In the genomic region with DNA sequence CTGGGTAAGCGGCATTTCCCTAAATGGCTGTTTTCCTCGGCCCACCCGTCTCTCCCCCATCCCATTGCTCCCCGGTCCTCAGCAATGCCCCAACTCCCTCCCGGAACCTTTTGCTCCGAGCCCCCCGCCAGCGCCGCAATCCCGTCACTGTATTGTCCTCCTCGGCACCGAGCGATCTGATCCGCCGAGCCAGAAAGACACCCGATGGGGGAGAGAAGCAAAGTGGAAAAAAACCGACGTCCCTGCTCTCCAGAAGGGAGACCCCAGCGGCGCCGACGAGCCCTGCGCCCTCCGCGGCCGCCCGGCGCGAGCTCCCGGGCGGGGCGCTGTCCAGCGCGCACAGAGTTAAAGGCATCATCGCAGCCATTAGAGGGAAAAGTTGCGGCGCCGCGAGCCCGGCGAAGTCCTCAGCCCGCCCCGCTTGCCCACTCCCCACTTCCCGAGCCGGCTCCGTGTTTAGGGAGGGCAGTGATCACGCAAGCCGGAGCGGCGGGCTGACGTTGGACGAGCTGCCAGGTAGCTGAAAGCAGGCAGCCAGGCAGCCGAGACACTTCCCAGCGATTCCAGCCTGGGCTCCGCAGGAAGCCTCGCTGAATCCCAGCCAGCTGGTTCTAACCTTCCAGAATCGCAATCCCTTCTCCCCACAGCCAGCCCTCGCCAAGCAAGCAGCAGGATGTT, we compare ENCODE assay signal across 11 cellular contexts. TPM values are rescaled to one million over a fixed set of nuclear protein-coding genes. Genes with fewer than 3 reads are reported as not detected.
DNase-seq lines count a peak whose midpoint lies in the region; ATAC-seq, FAIRE-seq and TF ChIP-seq lines count a peak whose summit lies in the region.
"Had no signal": no experiment of that assay in that cellular context is flagged by ENCODE, and none has a peak within 500 bp of the region (broad histone marks: within the 10 kb centered on the region; RNA-seq: fewer than 3 reads in every experiment).

Gene VSTM2A (plus strand): TSS at position 435 of the 678 bp plus-strand sequence. CDS start 356 bp downstream, outside the sequence.

- H3K9me3 Mint-ChIP-seq in natural killer cell: peaks cover 3 to 8% of the 10 kb centered on the region in 2 donors

- TF ChIP-seq POLR2A in ovary (IDR thresholded peaks at IDR 0.05): no peak

- H3K4me3 Mint-ChIP-seq in natural killer cell: no peak within 1 kb of the TSS

- H3K36me3 ChIP-seq in ovary (no peaks in the 10 kb centered on the region), SJCRH30 (no peaks in the 10 kb centered on the region; the same call in 1 of the 2 replicates)

- no peaks in the 10 kb centered on the region for H3K4me1 Mint-ChIP-seq in natural killer cell

- no peak for FAIRE-seq in frontal cortex (lab: Jason Lieb, UNC)

- DNase-seq in DMS79 treated with DMSO at 0.1 percent for 48 hours (lab: John Stamatoyannopoulos, UW) (peak; percentile 79), NCI-H82 (lab: John Stamatoyannopoulos, UW) (peak; percentile 81), frontal cortex (ENCODE audit: low spot score in 2 of 2) (peak; percentile 37 to 41), ovary (peak in 2 of 5 donors; percentile 18 to 42), natural killer cell (no peak), SJCRH30 (no peak), dermis blood vessel endothelial cell (no peak)
- DNase-seq: EL, T-helper 9 cell had no signal

- TF ChIP-seq EP300 in ovary (IDR thresholded peaks at IDR 0.05): no peak

- intact Hi-C loops in ovary (cut with DNase I) (no loop called here), natural killer cell (cut with micrococcal nuclease) (no loop called here)

- H3K27me3 Mint-ChIP-seq in natural killer cell (ENCODE audit: low read depth in 2 of 2): peaks cover 23 to 28% of the 10 kb centered on the region in 2 donors

- H3K27ac ChIP-seq in ovary (no peak within 1 kb of the TSS), SJCRH30 (no peak within 1 kb of the TSS)
- H3K27ac ChIP-seq: epithelial cell of prostate had no signal

- no peak for ATAC-seq in natural killer cell
- no peak for ATAC-seq in GM21737 (IDR thresholded peaks at IDR 0.05; ENCODE audit: unreplicated experiment)

- WGBS in ovary, 3 donors: 1% methylated on average over 56 to 58 of the region's 58 CpGs

- H3K27ac Mint-ChIP-seq in natural killer cell: no peak within 1 kb of the TSS

- TF ChIP-seq CTCF in ovary (IDR thresholded peaks at IDR 0.05) (no peak), natural killer cell (IDR thresholded peaks at IDR 0.05) (no peak)

- peaks cover 18% of the 10 kb centered on the region for H3K36me3 Mint-ChIP-seq in natural killer cell

- H3K9me3 ChIP-seq in ovary: no peaks in the 10 kb centered on the region
- H3K9me3 ChIP-seq in SJCRH30 (replicated peaks): no peaks in the 10 kb centered on the region

- H3K4me3 ChIP-seq in ovary: peak within 1 kb of the TSS; percentile 18
- H3K4me3 ChIP-seq in SJCRH30: no peak within 1 kb of the TSS

- H3K4me1 ChIP-seq in ovary (ENCODE audit: insufficient read depth): peaks cover 5% of the 10 kb centered on the region
- H3K4me1 ChIP-seq in SJCRH30: no peaks in the 10 kb centered on the region

- no peaks in the 10 kb centered on the region for H3K27me3 ChIP-seq in ovary
- H3K27me3 ChIP-seq in SJCRH30: no peaks in the 10 kb centered on the region; the same call in none of the 2 replicates

RNA-seq across cellular contexts. Expression of gene VSTM2A, which starts in this region (rescaled TPM):
- total RNA-seq in frontal cortex (99.1 TPM), ovary (not detected), natural killer cell (not detected), dermis blood vessel endothelial cell (not detected in 2 replicates)
- polyA plus RNA-seq in ovary: under 1 TPM; 0.05 TPM
- not detected in 2 replicates for total RNA-seq in SJCRH30 (2014; rRNA removed; shearing (Covaris generic))

Comparison
In these comparisons a context has a peak if more than half of its experiments do, and no peak if none do; other contexts are left out.
1. RNA of gene VSTM2A (total RNA-seq): 99.1 TPM in frontal cortex (single experiment); not detected in ovary, not detected in natural killer cell, not detected in SJCRH30 and not detected in dermis blood vessel endothelial cell; every median in the first group is over 100 times any median in the second.
2. DNase-seq: peak in DMS79 treated with DMSO at 0.1 percent for 48 hours (single experiment), NCI-H82 (single experiment) and frontal cortex (2 of 2); none in natural killer cell (single experiment), SJCRH30 (0 of 2) and dermis blood vessel endothelial cell (single experiment).